ENCODE assay signal across 3 cellular contexts in genomic region chr9:35944173-35944572, GRCh38.
TF ChIP-seq lines count a peak whose summit lies in the region.

No MANE protein-coding gene starts in this region.

TF ChIP-seq in SK-N-SH, 30 proteins besides CTCF, POLR2A, EP300 and RAD21:
- TF ChIP-seq SIN3A (IDR thresholded peaks at IDR 0.05; ENCODE audit: borderline replicate concordance, low read depth, low read length) (no peak), FOXM1 (IDR thresholded peaks at IDR 0.05; ENCODE audit: low read depth) (no peak), POLR2AphosphoS5 (IDR thresholded peaks at IDR 0.05; ENCODE audit: low read depth, low read length) (no peak)
TF ChIP-seq in SK-N-SH: peak in this region for 0.

TF ChIP-seq in SK-N-SH treated with all-trans-retinoic acid at 6 μM for 48 hours, 23 proteins besides CTCF, POLR2A, EP300 and RAD21:
- TF ChIP-seq PATZ1 (CRISPR knock-in tag; IDR thresholded peaks at IDR 0.05; ENCODE audit: borderline replicate concordance) (no peak), POU6F1 (CRISPR knock-in tag; IDR thresholded peaks at IDR 0.05; ENCODE audit: borderline replicate concordance, low read depth) (no peak), TOX (CRISPR knock-in tag; IDR thresholded peaks at IDR 0.05; ENCODE audit: borderline replicate concordance) (no peak), CSRNP3 (CRISPR knock-in tag; IDR thresholded peaks at IDR 0.05) (no peak), SNAI2 (CRISPR knock-in tag; IDR thresholded peaks at IDR 0.05) (no peak), ZNF70 (CRISPR knock-in tag; IDR thresholded peaks at IDR 0.05) (no peak), OSR1 (CRISPR knock-in tag; IDR thresholded peaks at IDR 0.05) (no peak)
TF ChIP-seq in SK-N-SH treated with all-trans-retinoic acid at 6 μM for 48 hours: peak in this region for 0.

TF ChIP-seq in endothelial cell of umbilical vein, 7 proteins besides CTCF, POLR2A, EP300 and RAD21:
- TF ChIP-seq MYC (IDR thresholded peaks at IDR 0.05; ENCODE audit: low read depth, low read length) (no peak), POLR2AphosphoS5 (IDR thresholded peaks at IDR 0.05; ENCODE audit: insufficient read depth, low read depth, low read length) (no peak), GATA2 (IDR thresholded peaks at IDR 0.05; ENCODE audit: insufficient read depth, insufficient read length, low read depth, low read length) (no peak), FOS (IDR thresholded peaks at IDR 0.05; ENCODE audit: borderline replicate concordance, insufficient read depth, low read length) (no peak), JUN (IDR thresholded peaks at IDR 0.05; ENCODE audit: borderline replicate concordance, insufficient read depth, insufficient read length, low read depth) (no peak), MAX (IDR thresholded peaks at IDR 0.05; ENCODE audit: insufficient read depth, insufficient read length) (no peak), EZH2 (IDR thresholded peaks at IDR 0.05; ENCODE audit: borderline replicate concordance, low read depth, low read length, severe bottlenecking) (no peak)
